Comparison of ENCODE assay signal across 1 cellular context in genomic region chr19:12806242-12807131, GRCh38.
A peak's percentile ranks its signal among the peaks of the same experiment; 100 is the strongest.
TF ChIP-seq lines count a peak whose summit lies in the region.

TSS of gene RNASEH2A (plus strand) at chr19:12806584. CDS start at chr19:12806674, 90 bp downstream.

TF ChIP-seq in HepG2, 621 proteins besides CTCF, POLR2A, EP300 and RAD21 (continued from another document):
- peak; percentile 17; the same call in 1 of the 2 replicates for TF ChIP-seq ATF3 (CRISPR knock-in tag; IDR thresholded peaks at IDR 0.05)
- no peak for TF ChIP-seq ZFP36 (IDR thresholded peaks at IDR 0.05; ENCODE audit: borderline replicate concordance, low read depth, low read length, partially characterized antibody)
TF ChIP-seq in HepG2: peak in this region for 325.
